ENCODE assay signal across 1 cellular context in genomic region chr3:17738219-17738618, GRCh38.
TF ChIP-seq lines count a peak whose summit lies in the region.

No MANE protein-coding gene starts in this region.

TF ChIP-seq in GM12878, 131 proteins besides CTCF, POLR2A, EP300 and RAD21:
- TF ChIP-seq ATF2 (IDR thresholded peaks at IDR 0.05; ENCODE audit: low read length), result no peak
- TF ChIP-seq PML (IDR thresholded peaks at IDR 0.05; ENCODE audit: low read length), result no peak
- no peak for TF ChIP-seq CHD2 (IDR thresholded peaks at IDR 0.05; ENCODE audit: borderline replicate concordance, low read depth, low read length)
- TF ChIP-seq E2F4 (IDR thresholded peaks at IDR 0.05; ENCODE audit: low read depth, low read length), result no peak
- no peak for TF ChIP-seq WRNIP1 (IDR thresholded peaks at IDR 0.05; ENCODE audit: borderline replicate concordance, low read depth, low read length)
- no peak for TF ChIP-seq ZNF622 (IDR thresholded peaks at IDR 0.05)
- no peak for TF ChIP-seq NFYA (IDR thresholded peaks at IDR 0.05; ENCODE audit: borderline replicate concordance, low read depth, low read length)
- no peak for TF ChIP-seq SMC3 (IDR thresholded peaks at IDR 0.05; ENCODE audit: borderline replicate concordance, low read length)
- no peak for TF ChIP-seq GATAD2B (conservative IDR thresholded peaks at IDR 0.05; ENCODE audit: low read depth)
- no peak for TF ChIP-seq CEBPZ (IDR thresholded peaks at IDR 0.05; ENCODE audit: low read depth, low read length)
- TF ChIP-seq RFX5 (IDR thresholded peaks at IDR 0.05; ENCODE audit: low read depth, low read length), result no peak
- no peak for TF ChIP-seq TAF1 (IDR thresholded peaks at IDR 0.05; ENCODE audit: borderline replicate concordance, low read depth, low read length)
- no peak for TF ChIP-seq MXI1 (IDR thresholded peaks at IDR 0.05; ENCODE audit: low read depth, low read length)
- no peak for TF ChIP-seq MTA2 (IDR thresholded peaks at IDR 0.05; ENCODE audit: low read depth)
- TF ChIP-seq ZBTB4 (CRISPR knock-in tag; IDR thresholded peaks at IDR 0.05), result no peak
- TF ChIP-seq FOXK2 (IDR thresholded peaks at IDR 0.05), result no peak
- TF ChIP-seq NR2F1 (conservative IDR thresholded peaks at IDR 0.05), result no peak
- no peak for TF ChIP-seq SKIL (IDR thresholded peaks at IDR 0.05; ENCODE audit: low read depth, poor library complexity, severe bottlenecking)
TF ChIP-seq in GM12878: peak in this region for 0.
